In the genomic region with DNA sequence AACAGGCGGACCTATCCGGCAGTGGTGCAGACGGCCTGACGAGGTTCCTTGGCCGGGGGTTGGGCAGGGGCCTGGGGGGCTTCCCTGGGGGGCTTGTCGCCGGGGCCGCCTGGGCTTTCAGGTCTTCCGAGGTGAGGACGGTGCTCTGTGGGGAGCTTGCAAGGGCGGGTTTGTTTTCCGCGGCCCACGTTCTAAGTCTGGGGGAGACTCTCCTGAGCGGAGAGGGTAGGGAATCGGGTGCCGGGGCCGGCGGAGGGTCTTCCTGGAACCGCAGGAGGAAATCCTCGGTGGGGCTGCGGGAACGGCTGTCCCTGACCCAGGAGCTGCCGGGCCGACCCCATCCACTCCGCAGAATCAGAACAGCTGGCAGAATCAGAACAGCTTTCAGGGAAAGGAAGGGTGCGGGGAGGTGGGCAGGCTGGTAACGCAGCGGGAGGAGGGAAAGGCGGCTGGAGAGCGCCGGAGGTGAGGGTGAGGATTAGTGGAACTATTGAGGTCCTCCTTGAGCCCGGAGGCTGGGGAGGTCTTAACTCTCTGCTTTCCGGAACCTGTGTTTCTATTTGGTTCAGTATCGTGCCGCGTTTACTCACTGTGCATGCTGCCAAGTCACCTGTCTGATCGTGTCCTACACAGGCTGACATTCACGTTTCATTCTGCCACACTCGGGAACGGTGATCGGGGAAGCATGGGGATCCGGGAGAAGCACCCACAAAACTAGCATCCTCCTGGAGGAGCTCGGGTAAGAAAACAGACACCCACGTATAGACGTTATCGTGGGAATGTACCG, we compare ENCODE assay signal across 8 cellular contexts. TPM values are rescaled to one million over a fixed set of nuclear protein-coding genes. Genes with fewer than 3 reads are reported as not detected.
DNase-seq lines count a peak whose midpoint lies in the region; ATAC-seq lines count a peak whose summit lies in the region.

No MANE protein-coding gene starts in this region.

- intact Hi-C loops in left ventricle myocardium superior (cut with micrococcal nuclease) = no loop called here

- H3K27me3 Mint-ChIP-seq in activated naive CD8-positive, alpha-beta T cell treated with anti-CD3 and anti-CD28 coated beads, Interleukin-2, amount 50 U/mL, for 24 hours = no peaks in the 10 kb centered on the region

- DNase-seq in activated naive CD4-positive, alpha-beta T cell treated with Interleukin-2 at 50 U/mL for 16 hours = peak; percentile 44
- DNase-seq in activated naive CD4-positive, alpha-beta T cell (lab: John Stamatoyannopoulos, UW) = no peak
- peak; percentile 38 for DNase-seq in NCI-H510A (lab: John Stamatoyannopoulos, UW)
- no peak for DNase-seq in activated naive CD8-positive, alpha-beta T cell treated with anti-CD3 and anti-CD28 coated beads, Interleukin-2, amount 50 U/mL, for 24 hours
- DNase-seq in left ventricle myocardium superior = peak; percentile 48
- DNase-seq in putamen (ENCODE audit: low spot score) = peak; percentile 34
- no peak for DNase-seq in effector CD8-positive, alpha-beta T cell (lab: John Stamatoyannopoulos, UW)

- peaks cover 64% of the 10 kb centered on the region for H3K4me1 Mint-ChIP-seq in activated naive CD8-positive, alpha-beta T cell treated with anti-CD3 and anti-CD28 coated beads, Interleukin-2, amount 50 U/mL, for 24 hours

- peak overlapping the region; percentile 97 for H3K27ac Mint-ChIP-seq in activated naive CD8-positive, alpha-beta T cell treated with anti-CD3 and anti-CD28 coated beads, Interleukin-2, amount 50 U/mL, for 24 hours

- H3K36me3 Mint-ChIP-seq in activated naive CD8-positive, alpha-beta T cell treated with anti-CD3 and anti-CD28 coated beads, Interleukin-2, amount 50 U/mL, for 24 hours (ENCODE audit: low read depth) = peaks cover 25% of the 10 kb centered on the region

- ATAC-seq in HG02759 (IDR thresholded peaks at IDR 0.05; ENCODE audit: unreplicated experiment) (peak; percentile 35), left ventricle myocardium superior (peak; percentile 51)
- peak; percentile 34 for ATAC-seq in activated naive CD8-positive, alpha-beta T cell treated with anti-CD3 and anti-CD28 coated beads, Interleukin-2, amount 50 U/mL, for 24 hours

- peak overlapping the region; percentile 95 for H3K4me3 Mint-ChIP-seq in activated naive CD8-positive, alpha-beta T cell treated with anti-CD3 and anti-CD28 coated beads, Interleukin-2, amount 50 U/mL, for 24 hours

- H3K9me3 Mint-ChIP-seq in activated naive CD8-positive, alpha-beta T cell treated with anti-CD3 and anti-CD28 coated beads, Interleukin-2, amount 50 U/mL, for 24 hours = no peaks in the 10 kb centered on the region

RNA-seq across cellular contexts. Expression of a gene that starts 28.9 kb away (rescaled TPM):
- not detected for total RNA-seq in left ventricle myocardium superior

RNA-seq across cellular contexts. Expression of a gene that starts 39.9 kb away (rescaled TPM):
- 58.2 TPM for total RNA-seq in left ventricle myocardium superior

Comparison
In these comparisons a context has a peak if more than half of its experiments do, and no peak if none do; other contexts are left out.
1. DNase-seq: peak in activated naive CD4-positive, alpha-beta T cell treated with Interleukin-2 at 50 U/mL for 16 hours (single experiment), NCI-H510A (single experiment), left ventricle myocardium superior (single experiment) and putamen (single experiment); none in activated naive CD4-positive, alpha-beta T cell (0 of 4), activated naive CD8-positive, alpha-beta T cell treated with anti-CD3 and anti-CD28 coated beads, Interleukin-2, amount 50 U/mL, for 24 hours (single experiment) and effector CD8-positive, alpha-beta T cell (single experiment).
2. Peak in every context shown above with its lines, with median percentiles within 50 percentile points of each other: ATAC-seq.